ENCODE assay signal across 30 cellular contexts in the genomic region with DNA sequence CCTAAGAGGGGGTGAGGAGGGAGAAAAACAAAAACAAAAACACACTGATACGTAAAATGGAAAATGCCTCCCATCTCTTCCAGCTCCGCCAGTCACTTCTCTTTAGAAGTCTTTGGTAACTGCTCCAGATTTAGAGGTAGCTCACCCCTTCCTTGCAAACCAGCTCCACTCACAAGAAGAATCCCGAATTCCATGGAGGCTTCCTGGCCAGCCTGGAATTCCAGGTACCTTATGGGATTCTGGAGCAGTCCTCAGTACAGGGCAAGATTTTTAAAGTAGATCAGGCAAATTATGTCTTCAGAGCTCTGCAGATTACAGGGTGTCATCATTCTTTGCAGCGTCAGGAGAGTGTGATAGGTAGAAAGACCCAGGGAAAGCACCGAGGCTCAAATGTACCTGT.
"Had no signal": no experiment of that assay in that cellular context is flagged by ENCODE, and none has a peak within 500 bp of the region (broad histone marks: within the 10 kb centered on the region; RNA-seq: fewer than 3 reads in every experiment).

No MANE protein-coding gene starts in this region.

- H3K9me3 ChIP-seq: ascending aorta, SJCRH30, SK-N-SH had no signal

- H3K27ac Mint-ChIP-seq: activated CD4-positive, alpha-beta memory T cell treated with anti-CD3 and anti-CD28 coated beads, Interleukin-2, amount 10 ng/mL, durations not matched to agents 7 days and 5 days; activated CD8-positive, alpha-beta memory T cell treated with anti-CD3 and anti-CD28 coated beads, Interleukin-2, amount 10 ng/mL, durations not matched to agents 7 days and 5 days; activated naive CD4-positive, alpha-beta T cell treated with anti-CD3 and anti-CD28 coated beads, Interleukin-2, amount 50 U/mL, for 24 hours; activated naive CD8-positive, alpha-beta T cell treated with anti-CD3 and anti-CD28 coated beads, Interleukin-2, amount 10 ng/mL, durations not matched to agents 7 days and 5 days; activated T-helper 2 cell treated with anti-CD3 and anti-CD28 coated beads, Interferon-gamma antibody, Interleukin-2, Interleukin-4, amounts not matched to agents 10 μg/mL and 5 μg/mL and 100 μg/mL, durations not matched to agents 14 hours and 24 hours and 36 hours; T-helper 1 cell treated with Interleukin-12 subunit alpha and Interleukin-12 subunit beta and Interleukin-4 antibody, amounts not matched to agents 30 μg/mL and 1 μg/mL, for 36 hours; T-helper 2 cell treated with Interferon-gamma antibody and Interleukin-4, amounts not matched to agents 5 μg/mL and 100 μg/mL, for 36 hours had no signal

- H3K27ac ChIP-seq: ascending aorta, cardiac muscle cell, SJCRH30, VCaP had no signal

- H3K36me3 ChIP-seq: ascending aorta, cardiac muscle cell, SJCRH30 had no signal

- H3K4me2 ChIP-seq: SK-N-SH had no signal

- H3K27me3 Mint-ChIP-seq: activated naive CD4-positive, alpha-beta T cell treated with anti-CD3 and anti-CD28 coated beads, Interleukin-2, amount 50 U/mL, for 24 hours had no signal

- H3K4me3 Mint-ChIP-seq: activated CD4-positive, alpha-beta memory T cell treated with anti-CD3 and anti-CD28 coated beads, Interleukin-2, amount 10 ng/mL, durations not matched to agents 7 days and 5 days; activated CD8-positive, alpha-beta memory T cell treated with anti-CD3 and anti-CD28 coated beads, Interleukin-2, amount 10 ng/mL, durations not matched to agents 7 days and 5 days; activated naive CD4-positive, alpha-beta T cell treated with anti-CD3 and anti-CD28 coated beads, Interleukin-2, amount 50 U/mL, for 24 hours; activated naive CD8-positive, alpha-beta T cell treated with anti-CD3 and anti-CD28 coated beads, Interleukin-2, amount 10 ng/mL, durations not matched to agents 7 days and 5 days; T-helper 1 cell treated with Interleukin-12 subunit alpha and Interleukin-12 subunit beta and Interleukin-4 antibody, amounts not matched to agents 30 μg/mL and 1 μg/mL, for 36 hours; T-helper 2 cell treated with Interferon-gamma antibody and Interleukin-4, amounts not matched to agents 5 μg/mL and 100 μg/mL, for 36 hours had no signal

- H3K4me1 ChIP-seq: ascending aorta had no signal

- H3K9ac ChIP-seq: SK-N-SH had no signal

- H3K4me3 ChIP-seq: ascending aorta, cardiac muscle cell, K562, SJCRH30 had no signal

- H3K36me3 Mint-ChIP-seq: activated CD8-positive, alpha-beta memory T cell treated with anti-CD3 and anti-CD28 coated beads, Interleukin-2, amount 10 ng/mL, durations not matched to agents 7 days and 5 days; activated naive CD4-positive, alpha-beta T cell treated with anti-CD3 and anti-CD28 coated beads, Interleukin-2, amount 50 U/mL, for 24 hours had no signal

- H3K9me3 Mint-ChIP-seq: activated CD4-positive, alpha-beta memory T cell treated with anti-CD3 and anti-CD28 coated beads, Interleukin-2, amount 10 ng/mL, durations not matched to agents 7 days and 5 days; activated naive CD4-positive, alpha-beta T cell treated with anti-CD3 and anti-CD28 coated beads, Interleukin-2, amount 50 U/mL, for 24 hours; activated naive CD8-positive, alpha-beta T cell treated with anti-CD3 and anti-CD28 coated beads, Interleukin-2, amount 10 ng/mL, durations not matched to agents 7 days and 5 days; activated T-helper 2 cell treated with anti-CD3 and anti-CD28 coated beads, Interferon-gamma antibody, Interleukin-2, Interleukin-4, amounts not matched to agents 10 μg/mL and 5 μg/mL and 100 μg/mL, durations not matched to agents 14 hours and 24 hours and 36 hours; T-helper 1 cell treated with Interleukin-12 subunit alpha and Interleukin-12 subunit beta and Interleukin-4 antibody, amounts not matched to agents 30 μg/mL and 1 μg/mL, for 36 hours; T-helper 2 cell treated with Interferon-gamma antibody and Interleukin-4, amounts not matched to agents 5 μg/mL and 100 μg/mL, for 36 hours had no signal

- ATAC-seq: activated CD8-positive, alpha-beta memory T cell treated with anti-CD3 and anti-CD28 coated beads, Interleukin-2, amount 10 ng/mL, durations not matched to agents 7 days and 5 days; K562; Panc1 had no signal

- H3K27me3 ChIP-seq: ascending aorta, cardiac muscle cell, SJCRH30 had no signal

- DNase-seq: activated CD4-positive, alpha-beta memory T cell treated with anti-CD3 and anti-CD28 coated beads, Interleukin-2, amount 10 ng/mL, durations not matched to agents 7 days and 5 days; activated CD4-positive, alpha-beta T cell treated with anti-CD3 and anti-CD28 coated beads for 1 hour; activated CD4-positive, alpha-beta T cell treated with anti-CD3 and anti-CD28 coated beads for 48 hours; activated CD4-positive, CD25-positive, alpha-beta regulatory T cell; activated CD8-positive, alpha-beta memory T cell treated with anti-CD3 and anti-CD28 coated beads for 24 hours; activated CD8-positive, alpha-beta memory T cell treated with anti-CD3 and anti-CD28 coated beads, Interleukin-2, amount 10 ng/mL, durations not matched to agents 7 days and 5 days; activated CD8-positive, alpha-beta memory T cell treated with anti-CD3 and anti-CD28 coated beads, Interleukin-2, amount 50 U/mL, for 48 hours; activated gamma-delta T cell; activated naive CD4-positive, alpha-beta T cell treated with Interleukin-2 at 50 U/mL for 16 hours; activated naive CD8-positive, alpha-beta T cell treated with anti-CD3 and anti-CD28 coated beads, Interleukin-2, amount 10 ng/mL, durations not matched to agents 7 days and 5 days; activated T-cell treated with anti-CD3 and anti-CD28 coated beads, Interleukin-2, amount 50 U/mL, for 48 hours; amygdala; NCI-H1105; NCI-H1417 treated with DMSO at 0.1 percent for 48 hours; NCI-H187 treated with DMSO at 0.1 percent for 48 hours; NCI-H2081 treated with DMSO at 0.1 percent for 48 hours; NCI-H226; NCI-H524 treated with DMSO at 0.1 percent for 48 hours; SHP77; SJCRH30; SK-N-SH had no signal
